Comparison of ENCODE assay signal across 1 cellular context in the genomic region with DNA sequence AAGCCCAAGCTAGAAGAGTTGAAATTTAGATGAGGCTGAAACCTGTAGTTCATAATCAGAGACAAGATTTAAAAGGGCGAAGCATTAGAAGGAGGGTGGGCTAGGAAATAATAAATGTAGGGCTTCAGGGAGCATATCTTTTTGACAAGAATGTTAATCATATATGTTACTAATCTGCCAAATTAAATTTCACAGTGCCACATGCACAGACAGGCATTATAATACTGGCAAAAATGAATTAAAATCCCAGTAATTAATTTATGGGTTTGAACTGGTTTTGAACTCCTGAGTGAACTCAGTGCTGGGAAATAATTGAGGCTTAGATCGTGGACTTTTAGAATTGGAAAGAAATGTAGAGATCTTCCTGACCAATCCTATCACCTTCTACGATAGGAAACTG.
TF ChIP-seq lines count a peak whose summit lies in the region.

No MANE protein-coding gene starts in this region.

TF ChIP-seq in SK-N-SH treated with all-trans-retinoic acid at 6 μM for 48 hours, 23 proteins besides CTCF, POLR2A, EP300 and RAD21 (continued from another document):
- TF ChIP-seq, protein P1, sequence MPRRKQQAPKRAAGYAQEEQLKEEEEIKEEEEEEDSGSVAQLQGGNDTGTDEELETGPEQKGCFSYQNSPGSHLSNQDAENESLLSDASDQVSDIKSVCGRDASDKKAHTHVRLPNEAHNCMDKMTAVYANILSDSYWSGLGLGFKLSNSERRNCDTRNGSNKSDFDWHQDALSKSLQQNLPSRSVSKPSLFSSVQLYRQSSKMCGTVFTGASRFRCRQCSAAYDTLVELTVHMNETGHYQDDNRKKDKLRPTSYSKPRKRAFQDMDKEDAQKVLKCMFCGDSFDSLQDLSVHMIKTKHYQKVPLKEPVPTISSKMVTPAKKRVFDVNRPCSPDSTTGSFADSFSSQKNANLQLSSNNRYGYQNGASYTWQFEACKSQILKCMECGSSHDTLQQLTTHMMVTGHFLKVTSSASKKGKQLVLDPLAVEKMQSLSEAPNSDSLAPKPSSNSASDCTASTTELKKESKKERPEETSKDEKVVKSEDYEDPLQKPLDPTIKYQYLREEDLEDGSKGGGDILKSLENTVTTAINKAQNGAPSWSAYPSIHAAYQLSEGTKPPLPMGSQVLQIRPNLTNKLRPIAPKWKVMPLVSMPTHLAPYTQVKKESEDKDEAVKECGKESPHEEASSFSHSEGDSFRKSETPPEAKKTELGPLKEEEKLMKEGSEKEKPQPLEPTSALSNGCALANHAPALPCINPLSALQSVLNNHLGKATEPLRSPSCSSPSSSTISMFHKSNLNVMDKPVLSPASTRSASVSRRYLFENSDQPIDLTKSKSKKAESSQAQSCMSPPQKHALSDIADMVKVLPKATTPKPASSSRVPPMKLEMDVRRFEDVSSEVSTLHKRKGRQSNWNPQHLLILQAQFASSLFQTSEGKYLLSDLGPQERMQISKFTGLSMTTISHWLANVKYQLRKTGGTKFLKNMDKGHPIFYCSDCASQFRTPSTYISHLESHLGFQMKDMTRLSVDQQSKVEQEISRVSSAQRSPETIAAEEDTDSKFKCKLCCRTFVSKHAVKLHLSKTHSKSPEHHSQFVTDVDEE (CRISPR knock-in tag; IDR thresholded peaks at IDR 0.05) = peak; percentile 97
- no peak; the same call in 1 of the 2 replicates for TF ChIP-seq RARB (CRISPR knock-in tag; IDR thresholded peaks at IDR 0.05)
- peak; percentile 84 for TF ChIP-seq GLIS3 (CRISPR knock-in tag; IDR thresholded peaks at IDR 0.05)
- TF ChIP-seq, protein P2, sequence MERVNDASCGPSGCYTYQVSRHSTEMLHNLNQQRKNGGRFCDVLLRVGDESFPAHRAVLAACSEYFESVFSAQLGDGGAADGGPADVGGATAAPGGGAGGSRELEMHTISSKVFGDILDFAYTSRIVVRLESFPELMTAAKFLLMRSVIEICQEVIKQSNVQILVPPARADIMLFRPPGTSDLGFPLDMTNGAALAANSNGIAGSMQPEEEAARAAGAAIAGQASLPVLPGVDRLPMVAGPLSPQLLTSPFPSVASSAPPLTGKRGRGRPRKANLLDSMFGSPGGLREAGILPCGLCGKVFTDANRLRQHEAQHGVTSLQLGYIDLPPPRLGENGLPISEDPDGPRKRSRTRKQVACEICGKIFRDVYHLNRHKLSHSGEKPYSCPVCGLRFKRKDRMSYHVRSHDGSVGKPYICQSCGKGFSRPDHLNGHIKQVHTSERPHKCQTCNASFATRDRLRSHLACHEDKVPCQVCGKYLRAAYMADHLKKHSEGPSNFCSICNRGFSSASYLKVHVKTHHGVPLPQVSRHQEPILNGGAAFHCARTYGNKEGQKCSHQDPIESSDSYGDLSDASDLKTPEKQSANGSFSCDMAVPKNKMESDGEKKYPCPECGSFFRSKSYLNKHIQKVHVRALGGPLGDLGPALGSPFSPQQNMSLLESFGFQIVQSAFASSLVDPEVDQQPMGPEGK (CRISPR knock-in tag; IDR thresholded peaks at IDR 0.05; ENCODE audit: borderline replicate concordance) = peak; percentile 76
- peak; percentile 73 for TF ChIP-seq ZFP3 (CRISPR knock-in tag; IDR thresholded peaks at IDR 0.05)
- no peak for TF ChIP-seq BACH2 (CRISPR knock-in tag; IDR thresholded peaks at IDR 0.05; ENCODE audit: borderline replicate concordance)
- no peak for TF ChIP-seq ZNF565 (CRISPR knock-in tag; conservative IDR thresholded peaks at IDR 0.05; ENCODE audit: low read depth)
- TF ChIP-seq ZC3H10 (CRISPR knock-in tag; IDR thresholded peaks at IDR 0.05) = peak; percentile 91
